16 cellular contexts compared by ENCODE assay signal in genomic region chr20:58321205-58321604, GRCh38. TPM values are rescaled to one million over a fixed set of nuclear protein-coding genes. Genes with fewer than 3 reads are reported as not detected.
DNase-seq lines count a peak whose midpoint lies in the region; ATAC-seq, FAIRE-seq and TF ChIP-seq lines count a peak whose summit lies in the region.
"Had no signal": no experiment of that assay in that cellular context is flagged by ENCODE, and none has a peak within 500 bp of the region (broad histone marks: within the 10 kb centered on the region; RNA-seq: fewer than 3 reads in every experiment).

No MANE protein-coding gene starts in this region.

- no peak for DNase-seq in activated CD8-positive, alpha-beta T cell treated with anti-CD3 and anti-CD28 coated beads for 36 hours
- DNase-seq in activated CD8-positive, alpha-beta T cell treated with anti-CD3 and anti-CD28 coated beads, Interleukin-2, amount 10 ng/mL, durations not matched to agents 7 days and 5 days: no peak
- DNase-seq in HTR-8/SVneo (ENCODE audit: insufficient read length, low spot score): no peak
- no peak for DNase-seq in central memory CD8-positive, alpha-beta T cell (ENCODE audit: low spot score in 2 of 2)
- no peak for DNase-seq in stimulated activated naive CD8-positive, alpha-beta T cell treated with anti-CD3 and anti-CD28 coated beads, Interleukin-15, amount 100 ng/mL, for 72 hours
- no peak for DNase-seq in GM19240 (ENCODE audit: insufficient read length, low spot score)
- DNase-seq in left cardiac atrium: no peak
- DNase-seq: 8988T, AML-193, Calu3, DMS 273 treated with DMSO at 0.1 percent for 48 hours, GOT3, H9, IMR-90 had no signal

- H3K9me3 Mint-ChIP-seq in activated CD8-positive, alpha-beta T cell treated with anti-CD3 and anti-CD28 coated beads for 36 hours: no peaks in the 10 kb centered on the region
- H3K9me3 Mint-ChIP-seq in activated CD8-positive, alpha-beta T cell treated with anti-CD3 and anti-CD28 coated beads, Interleukin-2, amount 10 ng/mL, durations not matched to agents 7 days and 5 days (ENCODE audit: insufficient read depth): no peaks in the 10 kb centered on the region
- no peaks in the 10 kb centered on the region for H3K9me3 Mint-ChIP-seq in central memory CD8-positive, alpha-beta T cell
- H3K9me3 Mint-ChIP-seq in stimulated activated naive CD8-positive, alpha-beta T cell treated with anti-CD3 and anti-CD28 coated beads, Interleukin-15, amount 100 ng/mL, for 72 hours: no peaks in the 10 kb centered on the region

- H3K36me3 Mint-ChIP-seq in activated CD8-positive, alpha-beta T cell treated with anti-CD3 and anti-CD28 coated beads for 36 hours (ENCODE audit: low read depth): peaks cover 29% of the 10 kb centered on the region
- peaks cover 26% of the 10 kb centered on the region for H3K36me3 Mint-ChIP-seq in activated CD8-positive, alpha-beta T cell treated with anti-CD3 and anti-CD28 coated beads, Interleukin-2, amount 10 ng/mL, durations not matched to agents 7 days and 5 days (ENCODE audit: low read depth)
- H3K36me3 Mint-ChIP-seq in central memory CD8-positive, alpha-beta T cell (ENCODE audit: insufficient read depth): peaks cover 23% of the 10 kb centered on the region

- CTCF ChIA-PET in activated CD8-positive, alpha-beta T cell treated with anti-CD3 and anti-CD28 coated beads for 36 hours (lab: Charles Lee): interaction anchor here (1.7 to 1.9 kb wide), 2 partner anchors 11 to 12 kb away, joined by 5 read pairs; partner anchors contain the start of gene RAB22A
- CTCF ChIA-PET in activated CD8-positive, alpha-beta T cell treated with anti-CD3 and anti-CD28 coated beads, Interleukin-2, amount 10 ng/mL, durations not matched to agents 7 days and 5 days (lab: Charles Lee): interaction anchor here (1.6 kb wide), 1 partner anchor 83 kb away, joined by 3 read pairs; no protein-coding TSS in a partner anchor

- intact Hi-C loops in activated CD8-positive, alpha-beta T cell treated with anti-CD3 and anti-CD28 coated beads for 36 hours (cut with micrococcal nuclease): no loop called here
- intact Hi-C loops in left cardiac atrium (cut with DNase I): no loop called here

- H3K4me1 Mint-ChIP-seq in activated CD8-positive, alpha-beta T cell treated with anti-CD3 and anti-CD28 coated beads for 36 hours (ENCODE audit: low read depth): peaks cover 57% of the 10 kb centered on the region
- peaks cover 8% of the 10 kb centered on the region for H3K4me1 Mint-ChIP-seq in activated CD8-positive, alpha-beta T cell treated with anti-CD3 and anti-CD28 coated beads, Interleukin-2, amount 10 ng/mL, durations not matched to agents 7 days and 5 days (ENCODE audit: low read depth)
- H3K4me1 Mint-ChIP-seq in central memory CD8-positive, alpha-beta T cell: peaks cover 63% of the 10 kb centered on the region
- H3K4me1 Mint-ChIP-seq in stimulated activated naive CD8-positive, alpha-beta T cell treated with anti-CD3 and anti-CD28 coated beads, Interleukin-15, amount 100 ng/mL, for 72 hours: peaks cover 55% of the 10 kb centered on the region

- POLR2A ChIA-PET in activated CD8-positive, alpha-beta T cell treated with anti-CD3 and anti-CD28 coated beads for 36 hours (lab: Charles Lee): no interaction called here
- POLR2A ChIA-PET in activated CD8-positive, alpha-beta T cell treated with anti-CD3 and anti-CD28 coated beads, Interleukin-2, amount 10 ng/mL, durations not matched to agents 7 days and 5 days (lab: Charles Lee): interaction anchor here (0.7 to 1.2 kb wide), 2 partner anchors 9 to 18 kb away, joined by 3 to 5 read pairs; no protein-coding TSS in a partner anchor

- H3K27ac Mint-ChIP-seq in activated CD8-positive, alpha-beta T cell treated with anti-CD3 and anti-CD28 coated beads for 36 hours: no peak overlapping the region
- H3K27ac Mint-ChIP-seq in activated CD8-positive, alpha-beta T cell treated with anti-CD3 and anti-CD28 coated beads, Interleukin-2, amount 10 ng/mL, durations not matched to agents 7 days and 5 days: no peak overlapping the region
- H3K27ac Mint-ChIP-seq in central memory CD8-positive, alpha-beta T cell (ENCODE audit: low read depth): peak overlapping the region; percentile 8
- no peak overlapping the region for H3K27ac Mint-ChIP-seq in stimulated activated naive CD8-positive, alpha-beta T cell treated with anti-CD3 and anti-CD28 coated beads, Interleukin-15, amount 100 ng/mL, for 72 hours

- H3K27me3 Mint-ChIP-seq in activated CD8-positive, alpha-beta T cell treated with anti-CD3 and anti-CD28 coated beads for 36 hours: no peaks in the 10 kb centered on the region
- no peaks in the 10 kb centered on the region for H3K27me3 Mint-ChIP-seq in activated CD8-positive, alpha-beta T cell treated with anti-CD3 and anti-CD28 coated beads, Interleukin-2, amount 10 ng/mL, durations not matched to agents 7 days and 5 days (ENCODE audit: low read depth)
- H3K27me3 Mint-ChIP-seq in central memory CD8-positive, alpha-beta T cell: no peaks in the 10 kb centered on the region
- H3K27me3 Mint-ChIP-seq in stimulated activated naive CD8-positive, alpha-beta T cell treated with anti-CD3 and anti-CD28 coated beads, Interleukin-15, amount 100 ng/mL, for 72 hours: no peaks in the 10 kb centered on the region

- ATAC-seq in activated CD8-positive, alpha-beta T cell treated with anti-CD3 and anti-CD28 coated beads for 36 hours: peak; percentile 61
- no peak for ATAC-seq in activated CD8-positive, alpha-beta T cell treated with anti-CD3 and anti-CD28 coated beads, Interleukin-2, amount 10 ng/mL, durations not matched to agents 7 days and 5 days
- ATAC-seq in central memory CD8-positive, alpha-beta T cell (replicated peaks; ENCODE audit: extremely low read depth, poor library complexity, severe bottlenecking): no peak
- peak; percentile 28 for ATAC-seq in stimulated activated naive CD8-positive, alpha-beta T cell treated with anti-CD3 and anti-CD28 coated beads, Interleukin-15, amount 100 ng/mL, for 72 hours
- ATAC-seq in left cardiac atrium: no peak
- ATAC-seq: GM12878 had no signal

- TF ChIP-seq CTCF in activated CD8-positive, alpha-beta T cell treated with anti-CD3 and anti-CD28 coated beads for 36 hours (IDR thresholded peaks at IDR 0.05): no peak

- peak; percentile 78 for FAIRE-seq in HTR-8/SVneo (lab: Jason Lieb, UNC)
- FAIRE-seq: GM18507 had no signal

- H3K4me3 Mint-ChIP-seq in activated CD8-positive, alpha-beta T cell treated with anti-CD3 and anti-CD28 coated beads for 36 hours: no peak overlapping the region
- no peak overlapping the region for H3K4me3 Mint-ChIP-seq in activated CD8-positive, alpha-beta T cell treated with anti-CD3 and anti-CD28 coated beads, Interleukin-2, amount 10 ng/mL, durations not matched to agents 7 days and 5 days
- H3K4me3 Mint-ChIP-seq in central memory CD8-positive, alpha-beta T cell: no peak overlapping the region
- H3K4me3 Mint-ChIP-seq in stimulated activated naive CD8-positive, alpha-beta T cell treated with anti-CD3 and anti-CD28 coated beads, Interleukin-15, amount 100 ng/mL, for 72 hours: peak overlapping the region in 1 of 2 donors; percentile 4
- H3K4me3 Mint-ChIP-seq: H9 had no signal

RNA-seq across cellular contexts. Expression of gene RAB22A, which starts 11.7 kb away (rescaled TPM):
- total RNA-seq in activated CD8-positive, alpha-beta T cell treated with anti-CD3 and anti-CD28 coated beads for 36 hours: 1 to 10 TPM; 8.3 to 9.0 TPM
- total RNA-seq in activated CD8-positive, alpha-beta T cell treated with anti-CD3 and anti-CD28 coated beads, Interleukin-2, amount 10 ng/mL, durations not matched to agents 7 days and 5 days: 10 to 100 TPM; 16.0 to 17.3 TPM
- total RNA-seq in left cardiac atrium: 10 to 100 TPM in 1 of 2 donors, 1 to 10 TPM in 1; 9.5 to 10.3 TPM

Comparison
In these comparisons a context has a peak if more than half of its experiments do, and no peak if none do; other contexts are left out.
1. ATAC-seq: peak in activated CD8-positive, alpha-beta T cell treated with anti-CD3 and anti-CD28 coated beads for 36 hours (single experiment) and stimulated activated naive CD8-positive, alpha-beta T cell treated with anti-CD3 and anti-CD28 coated beads, Interleukin-15, amount 100 ng/mL, for 72 hours (single experiment); none in activated CD8-positive, alpha-beta T cell treated with anti-CD3 and anti-CD28 coated beads, Interleukin-2, amount 10 ng/mL, durations not matched to agents 7 days and 5 days (single experiment), central memory CD8-positive, alpha-beta T cell (single experiment) and left cardiac atrium (0 of 2).